13 cellular contexts compared by ENCODE assay signal in the genomic region with DNA sequence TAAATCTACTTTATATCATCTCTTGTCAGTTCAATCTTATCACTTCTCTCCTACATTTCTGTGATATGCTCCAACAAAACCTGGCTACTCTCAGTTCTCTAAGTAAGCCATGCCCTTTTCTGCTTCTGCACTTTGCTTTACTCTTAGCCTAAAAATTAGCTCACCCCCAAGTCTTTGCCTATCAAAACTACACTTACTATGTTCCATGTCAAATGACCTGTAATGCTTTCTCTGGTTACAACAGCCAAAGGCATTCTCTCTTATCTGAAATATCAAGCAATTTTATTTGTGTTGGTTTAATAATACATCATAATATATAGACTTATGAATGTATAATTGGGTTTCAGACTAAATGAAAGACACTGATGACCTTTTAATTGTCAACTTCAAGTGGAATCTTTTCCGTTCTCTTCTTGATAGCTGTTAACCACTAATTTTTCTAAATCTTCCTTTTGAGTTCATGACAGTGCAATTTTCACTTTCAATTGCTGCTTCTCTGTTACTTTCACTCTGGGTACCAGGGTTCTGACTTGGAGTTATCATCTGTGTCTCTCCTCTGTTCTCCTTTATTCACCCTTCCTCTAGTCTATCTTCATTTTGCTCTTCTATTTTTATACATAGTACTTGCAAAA.
DNase-seq lines count a peak whose midpoint lies in the region; ATAC-seq, FAIRE-seq and TF ChIP-seq lines count a peak whose summit lies in the region.
"Had no signal": no experiment of that assay in that cellular context is flagged by ENCODE, and none has a peak within 500 bp of the region (broad histone marks: within the 10 kb centered on the region; RNA-seq: fewer than 3 reads in every experiment).

No MANE protein-coding gene starts in this region.

- H3K27ac Mint-ChIP-seq in CD4-positive, alpha-beta memory T cell = no peak overlapping the region

- no peak for TF ChIP-seq CTCF in A673 (conservative IDR thresholded peaks at IDR 0.05; ENCODE audit: low read depth, low read length)

- CTCF ChIA-PET in CD4-positive, alpha-beta memory T cell (lab: Charles Lee; ENCODE audit: partially characterized antibody) = interaction anchor here (0.9 kb wide), 1 partner anchor 43 kb away, joined by 3 read pairs; no protein-coding TSS in a partner anchor
- CTCF ChIA-PET in A673 (lab: Charles Lee) = no interaction called here

- no peak overlapping the region for H3K4me3 ChIP-seq in CD4-positive, alpha-beta memory T cell (ENCODE audit: low read length in 2 of 2)
- H3K4me3 ChIP-seq in A673 (ENCODE audit: low read depth, low read length, poor library complexity, severe bottlenecking) = no peak overlapping the region
- H3K4me3 ChIP-seq: PC-9, psoas muscle, testis had no signal

- no peaks in the 10 kb centered on the region for H3K27me3 ChIP-seq in CD4-positive, alpha-beta memory T cell (ENCODE audit: insufficient read depth, low read length)
- H3K27me3 ChIP-seq in A673 (replicated peaks; ENCODE audit: insufficient read depth, low read depth, low read length, poor library complexity) = peaks cover 9% of the 10 kb centered on the region
- H3K27me3 ChIP-seq: testis had no signal

- no peaks in the 10 kb centered on the region for H3K9me3 ChIP-seq in CD4-positive, alpha-beta memory T cell (ENCODE audit: control insufficient read depth in 1 of 2, low read length in 2 of 2)
- no peaks in the 10 kb centered on the region for H3K9me3 ChIP-seq in A673 (ENCODE audit: low read depth, low read length, poor library complexity, severe bottlenecking)
- H3K9me3 ChIP-seq: psoas muscle, testis had no signal

- peaks cover 0 to 11% (median 2%) of the 10 kb centered on the region in 8 donors for H3K9me3 Mint-ChIP-seq in CD4-positive, alpha-beta memory T cell

- H3K4me1 ChIP-seq in CD4-positive, alpha-beta memory T cell (ENCODE audit: insufficient read depth, low read length) = no peaks in the 10 kb centered on the region
- H3K4me1 ChIP-seq in A673 (ENCODE audit: insufficient read depth, low read length, poor library complexity, severe bottlenecking) = no peaks in the 10 kb centered on the region
- H3K4me1 ChIP-seq: psoas muscle, testis had no signal

- no peaks in the 10 kb centered on the region for H3K36me3 Mint-ChIP-seq in CD4-positive, alpha-beta memory T cell

- peak; percentile 97 for ATAC-seq in GM21825 (IDR thresholded peaks at IDR 0.05; ENCODE audit: unreplicated experiment)
- ATAC-seq in HG03139 (IDR thresholded peaks at IDR 0.05; ENCODE audit: unreplicated experiment) = peak; percentile 98
- ATAC-seq: psoas muscle had no signal

- intact Hi-C loops in CD4-positive, alpha-beta memory T cell (cut with micrococcal nuclease) = no loop called here
- intact Hi-C loops in A673 (cut with micrococcal nuclease; ENCODE audit: unreplicated experiment) = no loop called here

- BruUV-seq in A673 (replicated peaks; lab: Mats Ljungman, UMichigan) = no TSS peak

- POLR2A ChIA-PET in CD4-positive, alpha-beta memory T cell (lab: Charles Lee; ENCODE audit: partially characterized antibody) = no interaction called here
- POLR2A ChIA-PET in A673 (lab: Charles Lee; ENCODE audit: low non-redundant PET) = no interaction called here

- H3K36me3 ChIP-seq in CD4-positive, alpha-beta memory T cell (ENCODE audit: insufficient read depth, low read length) = no peaks in the 10 kb centered on the region
- no peaks in the 10 kb centered on the region for H3K36me3 ChIP-seq in A673 (ENCODE audit: insufficient read depth, low read length, poor library complexity, severe bottlenecking)

- H3K27ac ChIP-seq in CD4-positive, alpha-beta memory T cell (ENCODE audit: low read depth, low read length) = no peak overlapping the region
- H3K27ac ChIP-seq in A673 (ENCODE audit: low read depth, low read length, poor library complexity, severe bottlenecking) = no peak overlapping the region
- H3K27ac ChIP-seq: PC-9, psoas muscle, testis had no signal

- DNase-seq in GM19239 (ENCODE audit: insufficient read length, low spot score) = peak; percentile 10
- no peak for DNase-seq in CD4-positive, alpha-beta memory T cell
- DNase-seq in A673 (ENCODE audit: low spot score) = no peak
- no peak for DNase-seq in dermis blood vessel endothelial cell
- no peak for DNase-seq in GOT3 (lab: John Stamatoyannopoulos, UW)
- DNase-seq: anterior cingulate cortex, hypothalamus, NCI-H1930, PC-9, psoas muscle, testis had no signal

- FAIRE-seq in GM19239 (lab: Jason Lieb, UNC) = peak; percentile 77

- H3K27me3 Mint-ChIP-seq in CD4-positive, alpha-beta memory T cell = no peaks in the 10 kb centered on the region

- H3K4me1 Mint-ChIP-seq in CD4-positive, alpha-beta memory T cell = no peaks in the 10 kb centered on the region

- H3K4me3 Mint-ChIP-seq in CD4-positive, alpha-beta memory T cell = no peak overlapping the region
